Comparison of ENCODE assay signal across 1 cellular context in the genomic region with DNA sequence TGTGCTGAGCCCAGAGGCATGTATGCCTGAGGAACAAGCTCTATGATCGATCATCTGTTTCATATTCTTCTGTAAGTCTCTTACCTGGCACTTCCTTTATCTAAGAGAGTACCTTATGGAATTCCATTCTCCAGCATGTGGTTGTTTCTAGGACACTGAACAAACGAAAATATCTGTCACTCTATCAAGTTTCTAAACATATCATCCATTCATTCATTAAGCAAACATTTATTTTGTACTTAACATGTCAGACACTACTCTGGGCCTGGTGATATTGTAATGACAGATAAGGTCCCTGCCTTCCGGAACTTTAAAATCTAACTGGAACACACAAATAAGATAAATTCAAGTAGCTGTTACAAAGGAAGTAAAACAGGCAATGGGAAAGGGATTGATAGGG.
TF ChIP-seq lines count a peak whose summit lies in the region.

No MANE protein-coding gene starts in this region.

TF ChIP-seq in K562, 482 proteins besides CTCF, POLR2A, EP300 and RAD21 (continued from another document):
- TF ChIP-seq, protein P1, sequence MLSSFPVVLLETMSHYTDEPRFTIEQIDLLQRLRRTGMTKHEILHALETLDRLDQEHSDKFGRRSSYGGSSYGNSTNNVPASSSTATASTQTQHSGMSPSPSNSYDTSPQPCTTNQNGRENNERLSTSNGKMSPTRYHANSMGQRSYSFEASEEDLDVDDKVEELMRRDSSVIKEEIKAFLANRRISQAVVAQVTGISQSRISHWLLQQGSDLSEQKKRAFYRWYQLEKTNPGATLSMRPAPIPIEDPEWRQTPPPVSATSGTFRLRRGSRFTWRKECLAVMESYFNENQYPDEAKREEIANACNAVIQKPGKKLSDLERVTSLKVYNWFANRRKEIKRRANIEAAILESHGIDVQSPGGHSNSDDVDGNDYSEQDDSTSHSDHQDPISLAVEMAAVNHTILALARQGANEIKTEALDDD (IDR thresholded peaks at IDR 0.05): no peak
- no peak for TF ChIP-seq HNRNPK (IDR thresholded peaks at IDR 0.05; ENCODE audit: low read depth, low read length, poor library complexity, severe bottlenecking)
- TF ChIP-seq, protein P2, sequence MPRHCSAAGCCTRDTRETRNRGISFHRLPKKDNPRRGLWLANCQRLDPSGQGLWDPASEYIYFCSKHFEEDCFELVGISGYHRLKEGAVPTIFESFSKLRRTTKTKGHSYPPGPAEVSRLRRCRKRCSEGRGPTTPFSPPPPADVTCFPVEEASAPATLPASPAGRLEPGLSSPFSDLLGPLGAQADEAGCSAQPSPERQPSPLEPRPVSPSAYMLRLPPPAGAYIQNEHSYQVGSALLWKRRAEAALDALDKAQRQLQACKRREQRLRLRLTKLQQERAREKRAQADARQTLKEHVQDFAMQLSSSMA (CRISPR knock-in tag; IDR thresholded peaks at IDR 0.05): no peak
